In the genomic region with DNA sequence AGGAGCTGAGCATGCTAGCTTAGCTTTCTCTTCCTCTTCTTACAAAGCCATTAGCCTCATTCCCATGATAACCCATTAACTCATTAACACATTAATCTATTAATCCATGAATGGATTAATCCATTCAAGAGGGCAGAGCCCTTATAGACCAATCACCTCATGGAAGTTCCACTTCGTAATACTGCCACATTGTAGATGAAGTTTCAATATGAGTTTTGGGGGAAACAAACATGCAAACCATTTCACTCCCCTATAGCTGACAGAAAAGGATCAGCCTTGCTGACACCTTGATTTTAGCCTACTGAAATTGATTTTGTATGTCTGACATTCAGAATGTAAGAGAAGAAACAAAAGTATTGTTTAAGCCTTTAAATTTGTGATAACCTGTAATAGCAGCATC, we compare ENCODE assay signal across 21 cellular contexts.
DNase-seq lines count a peak whose midpoint lies in the region; ATAC-seq lines count a peak whose summit lies in the region.
"Had no signal": no experiment of that assay in that cellular context is flagged by ENCODE, and none has a peak within 500 bp of the region (broad histone marks: within the 10 kb centered on the region; RNA-seq: fewer than 3 reads in every experiment).

No MANE protein-coding gene starts in this region.

- CTCF ChIA-PET in activated CD8-positive, alpha-beta T cell treated with anti-CD3 and anti-CD28 coated beads, Interleukin-2, amount 10 ng/mL, durations not matched to agents 7 days and 5 days (lab: Charles Lee): no interaction called here

- no peaks in the 10 kb centered on the region for H3K36me3 Mint-ChIP-seq in activated CD8-positive, alpha-beta T cell treated with anti-CD3 and anti-CD28 coated beads, Interleukin-2, amount 10 ng/mL, durations not matched to agents 7 days and 5 days (ENCODE audit: low read depth)
- H3K36me3 Mint-ChIP-seq: activated naive CD8-positive, alpha-beta T cell treated with anti-CD3 and anti-CD28 coated beads for 36 hours had no signal

- H3K27me3 Mint-ChIP-seq in activated CD8-positive, alpha-beta T cell treated with anti-CD3 and anti-CD28 coated beads, Interleukin-2, amount 10 ng/mL, durations not matched to agents 7 days and 5 days (ENCODE audit: low read depth): no peaks in the 10 kb centered on the region
- H3K27me3 Mint-ChIP-seq: activated naive CD8-positive, alpha-beta T cell treated with anti-CD3 and anti-CD28 coated beads for 36 hours had no signal

- no peak for DNase-seq in DMS114 treated with DMSO at 0.1 percent for 48 hours (lab: John Stamatoyannopoulos, UW; ENCODE audit: unreplicated experiment)
- DNase-seq in mucosa of gallbladder (ENCODE audit: low spot score): no peak
- no peak for DNase-seq in OCI-M1 (lab: John Stamatoyannopoulos, UW)
- no peak for DNase-seq in activated CD8-positive, alpha-beta T cell treated with anti-CD3 and anti-CD28 coated beads, Interleukin-2, amount 10 ng/mL, durations not matched to agents 7 days and 5 days
- DNase-seq: 8988T; activated CD4-positive, alpha-beta T cell treated with anti-CD3 and anti-CD28 coated beads, Interleukin-2, amount 50 U/mL, for 1 hour; activated naive CD8-positive, alpha-beta T cell treated with anti-CD3 and anti-CD28 coated beads for 36 hours; activated T-cell treated with anti-CD3 and anti-CD28 coated beads for 4 hours; head of caudate nucleus; NCI-H2029 treated with DMSO at 0.1 percent for 48 hours; NCI-H510A treated with DMSO at 0.1 percent for 48 hours; PC-3; stimulated activated naive CD4-positive, alpha-beta T cell treated with Interleukin-2 at 50 U/mL for 16 hours; trophoblast cell had no signal

- H3K4me1 Mint-ChIP-seq in activated CD8-positive, alpha-beta T cell treated with anti-CD3 and anti-CD28 coated beads, Interleukin-2, amount 10 ng/mL, durations not matched to agents 7 days and 5 days (ENCODE audit: low read depth): no peaks in the 10 kb centered on the region
- H3K4me1 Mint-ChIP-seq: activated naive CD8-positive, alpha-beta T cell treated with anti-CD3 and anti-CD28 coated beads for 36 hours; nephron had no signal

- POLR2A ChIA-PET in activated CD8-positive, alpha-beta T cell treated with anti-CD3 and anti-CD28 coated beads, Interleukin-2, amount 10 ng/mL, durations not matched to agents 7 days and 5 days (lab: Charles Lee): no interaction called here

- no peak overlapping the region for H3K4me3 Mint-ChIP-seq in activated CD8-positive, alpha-beta T cell treated with anti-CD3 and anti-CD28 coated beads, Interleukin-2, amount 10 ng/mL, durations not matched to agents 7 days and 5 days
- H3K4me3 Mint-ChIP-seq: activated naive CD8-positive, alpha-beta T cell treated with anti-CD3 and anti-CD28 coated beads for 36 hours; nephron had no signal

- ATAC-seq in GM18499 (IDR thresholded peaks at IDR 0.05; ENCODE audit: insufficient read depth, unreplicated experiment): peak; percentile 80
- ATAC-seq in GM19043 (IDR thresholded peaks at IDR 0.05; ENCODE audit: low read depth, unreplicated experiment): peak; percentile 47
- peak; percentile 73 for ATAC-seq in HG02642 (IDR thresholded peaks at IDR 0.05; ENCODE audit: poor library complexity, unreplicated experiment)
- ATAC-seq in HG03342 (IDR thresholded peaks at IDR 0.05; ENCODE audit: unreplicated experiment): peak; percentile 80
- ATAC-seq in activated CD8-positive, alpha-beta T cell treated with anti-CD3 and anti-CD28 coated beads, Interleukin-2, amount 10 ng/mL, durations not matched to agents 7 days and 5 days: no peak
- ATAC-seq: HCT116, K562, PC-3 had no signal

- no peak overlapping the region for H3K27ac Mint-ChIP-seq in activated CD8-positive, alpha-beta T cell treated with anti-CD3 and anti-CD28 coated beads, Interleukin-2, amount 10 ng/mL, durations not matched to agents 7 days and 5 days
- H3K27ac Mint-ChIP-seq: activated naive CD8-positive, alpha-beta T cell treated with anti-CD3 and anti-CD28 coated beads for 36 hours; nephron had no signal

- no peaks in the 10 kb centered on the region for H3K9me3 Mint-ChIP-seq in activated CD8-positive, alpha-beta T cell treated with anti-CD3 and anti-CD28 coated beads, Interleukin-2, amount 10 ng/mL, durations not matched to agents 7 days and 5 days (ENCODE audit: insufficient read depth)
- H3K9me3 Mint-ChIP-seq: nephron had no signal
